ENCODE assay signal across 1 cellular context in the genomic region with DNA sequence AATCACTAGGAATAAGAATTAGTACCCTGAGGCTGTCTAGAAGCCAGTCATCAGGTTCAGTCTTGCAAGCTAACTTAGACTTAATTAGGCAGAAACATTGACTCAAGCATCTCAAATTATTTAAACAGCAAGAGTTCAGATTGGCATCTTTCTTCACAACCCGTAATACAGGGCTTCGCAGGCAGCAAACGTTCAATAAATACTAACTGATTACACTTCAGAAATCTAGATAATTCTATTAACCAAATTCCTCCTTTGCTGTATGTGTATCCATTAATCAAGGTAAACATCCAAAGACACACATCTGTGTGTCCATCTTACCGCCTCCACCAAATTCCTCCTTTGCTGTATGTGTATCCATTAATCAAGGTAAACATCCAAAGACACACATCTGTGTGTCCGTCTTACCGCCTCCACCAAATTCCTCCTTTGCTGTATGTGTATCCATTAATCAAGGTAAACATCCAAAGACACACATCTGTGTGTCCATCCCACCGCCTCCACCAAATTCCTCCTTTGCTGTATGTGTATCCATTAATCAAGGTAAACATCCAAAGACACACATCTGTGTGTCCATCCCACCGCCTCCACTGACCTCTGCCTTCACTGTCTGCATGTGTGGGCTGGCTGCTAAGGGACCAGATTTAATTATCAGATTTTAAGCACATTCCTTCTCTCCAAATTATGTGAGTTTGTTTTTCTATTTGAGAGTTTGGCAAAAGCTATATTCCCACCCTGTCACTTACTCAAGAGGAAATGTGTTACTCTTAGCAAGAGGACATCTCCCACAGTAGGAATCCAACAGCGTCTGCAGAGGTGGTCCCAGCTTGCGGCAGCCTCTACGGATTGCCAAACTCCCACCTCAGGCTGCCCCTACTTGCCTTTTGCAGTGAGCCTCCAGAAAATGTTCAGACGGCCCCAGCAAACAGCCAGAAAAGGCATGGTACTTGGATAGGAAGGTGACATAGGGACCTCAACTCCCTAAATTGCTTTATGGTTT.
TF ChIP-seq lines count a peak whose summit lies in the region.

No MANE protein-coding gene starts in this region.

TF ChIP-seq in HepG2, 621 proteins besides CTCF, POLR2A, EP300 and RAD21 (continued from another document and continues in another):
- TF ChIP-seq ZNF256 (CRISPR knock-in tag; conservative IDR thresholded peaks at IDR 0.05) (no peak), WIZ (CRISPR knock-in tag; IDR thresholded peaks at IDR 0.05) (peak; percentile 85; the same call in 1 of the 2 replicates), MXD4 (CRISPR knock-in tag; IDR thresholded peaks at IDR 0.05) (no peak; the same call in 1 of the 2 replicates), SMAD9 (CRISPR knock-in tag; IDR thresholded peaks at IDR 0.05) (no peak), ZNF619 (CRISPR knock-in tag; IDR thresholded peaks at IDR 0.05) (peak; percentile 57; the same call in 1 of the 2 replicates), ZNF138 (CRISPR knock-in tag; IDR thresholded peaks at IDR 0.05; ENCODE audit: low read depth) (no peak), PHF5A (CRISPR knock-in tag; IDR thresholded peaks at IDR 0.05; ENCODE audit: low read depth, unreplicated experiment) (peak; percentile 86), MTF2 (CRISPR knock-in tag; IDR thresholded peaks at IDR 0.05; ENCODE audit: borderline replicate concordance) (no peak; the same call in 1 of the 2 replicates), ETS1 (CRISPR knock-in tag; IDR thresholded peaks at IDR 0.05) (no peak), ZNF556 (CRISPR knock-in tag; IDR thresholded peaks at IDR 0.05; ENCODE audit: borderline replicate concordance) (peak; percentile 75; the same call in 1 of the 2 replicates), SRSF9 (IDR thresholded peaks at IDR 0.05; ENCODE audit: borderline replicate concordance, insufficient read depth, low read depth, low read length, poor library complexity, severe bottlenecking) (no peak), STAT5B (CRISPR knock-in tag; IDR thresholded peaks at IDR 0.05) (no peak), ZKSCAN5 (CRISPR knock-in tag; IDR thresholded peaks at IDR 0.05) (no peak), SNAPC2 (CRISPR knock-in tag; IDR thresholded peaks at IDR 0.05) (0 out of 2 replicates have a peak, but pooled peaks have one; percentile 36), RNF2 (conservative IDR thresholded peaks at IDR 0.05; ENCODE audit: low read depth) (no peak), ZNF660 (CRISPR knock-in tag; IDR thresholded peaks at IDR 0.05; ENCODE audit: borderline replicate concordance, low read depth) (no peak), KMT2B (CRISPR knock-in tag; IDR thresholded peaks at IDR 0.05) (no peak), ISX (CRISPR knock-in tag; conservative IDR thresholded peaks at IDR 0.05) (no peak), HNF4G (IDR thresholded peaks at IDR 0.05; ENCODE audit: borderline replicate concordance, low read depth, low read length) (peak; percentile 77), HNF4G (CRISPR knock-in tag; IDR thresholded peaks at IDR 0.05; ENCODE audit: borderline replicate concordance, low read depth) (0 out of 2 replicates have a peak, but pooled peaks have one; percentile 63), TAF1 (CRISPR knock-in tag; IDR thresholded peaks at IDR 0.05) (no peak), ZEB1 (IDR thresholded peaks at IDR 0.05; ENCODE audit: insufficient replicate concordance, low read depth) (peak; percentile 50), ZNF672 (CRISPR knock-in tag; IDR thresholded peaks at IDR 0.05) (no peak), NR1H2 (CRISPR knock-in tag; IDR thresholded peaks at IDR 0.05; ENCODE audit: borderline replicate concordance, low read depth) (no peak), ZNF513 (CRISPR knock-in tag; conservative IDR thresholded peaks at IDR 0.05) (no peak), ZNF260 (CRISPR knock-in tag; IDR thresholded peaks at IDR 0.05; ENCODE audit: borderline replicate concordance, low read depth) (no peak), ATM (IDR thresholded peaks at IDR 0.05; ENCODE audit: borderline replicate concordance) (no peak), GATA4 (IDR thresholded peaks at IDR 0.05; ENCODE audit: borderline replicate concordance, low read depth) (peak; percentile 99), ELF3 (CRISPR knock-in tag; IDR thresholded peaks at IDR 0.05) (peak; percentile 79), PRDM10 (CRISPR knock-in tag; IDR thresholded peaks at IDR 0.05; ENCODE audit: low read depth) (peak; percentile 37; the same call in 1 of the 2 replicates), ZNF746 (CRISPR knock-in tag; IDR thresholded peaks at IDR 0.05) (peak; percentile 65), ZNF614 (CRISPR knock-in tag; IDR thresholded peaks at IDR 0.05; ENCODE audit: borderline replicate concordance) (peak; percentile 89), NFYC (CRISPR knock-in tag; IDR thresholded peaks at IDR 0.05) (no peak), TCF7 (IDR thresholded peaks at IDR 0.05; ENCODE audit: low read depth) (peak; percentile 100)
- TF ChIP-seq, protein P1, sequence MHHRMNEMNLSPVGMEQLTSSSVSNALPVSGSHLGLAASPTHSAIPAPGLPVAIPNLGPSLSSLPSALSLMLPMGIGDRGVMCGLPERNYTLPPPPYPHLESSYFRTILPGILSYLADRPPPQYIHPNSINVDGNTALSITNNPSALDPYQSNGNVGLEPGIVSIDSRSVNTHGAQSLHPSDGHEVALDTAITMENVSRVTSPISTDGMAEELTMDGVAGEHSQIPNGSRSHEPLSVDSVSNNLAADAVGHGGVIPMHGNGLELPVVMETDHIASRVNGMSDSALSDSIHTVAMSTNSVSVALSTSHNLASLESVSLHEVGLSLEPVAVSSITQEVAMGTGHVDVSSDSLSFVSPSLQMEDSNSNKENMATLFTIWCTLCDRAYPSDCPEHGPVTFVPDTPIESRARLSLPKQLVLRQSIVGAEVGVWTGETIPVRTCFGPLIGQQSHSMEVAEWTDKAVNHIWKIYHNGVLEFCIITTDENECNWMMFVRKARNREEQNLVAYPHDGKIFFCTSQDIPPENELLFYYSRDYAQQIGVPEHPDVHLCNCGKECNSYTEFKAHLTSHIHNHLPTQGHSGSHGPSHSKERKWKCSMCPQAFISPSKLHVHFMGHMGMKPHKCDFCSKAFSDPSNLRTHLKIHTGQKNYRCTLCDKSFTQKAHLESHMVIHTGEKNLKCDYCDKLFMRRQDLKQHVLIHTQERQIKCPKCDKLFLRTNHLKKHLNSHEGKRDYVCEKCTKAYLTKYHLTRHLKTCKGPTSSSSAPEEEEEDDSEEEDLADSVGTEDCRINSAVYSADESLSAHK (CRISPR knock-in tag; IDR thresholded peaks at IDR 0.05; ENCODE audit: borderline replicate concordance): no peak
- TF ChIP-seq, protein P2, sequence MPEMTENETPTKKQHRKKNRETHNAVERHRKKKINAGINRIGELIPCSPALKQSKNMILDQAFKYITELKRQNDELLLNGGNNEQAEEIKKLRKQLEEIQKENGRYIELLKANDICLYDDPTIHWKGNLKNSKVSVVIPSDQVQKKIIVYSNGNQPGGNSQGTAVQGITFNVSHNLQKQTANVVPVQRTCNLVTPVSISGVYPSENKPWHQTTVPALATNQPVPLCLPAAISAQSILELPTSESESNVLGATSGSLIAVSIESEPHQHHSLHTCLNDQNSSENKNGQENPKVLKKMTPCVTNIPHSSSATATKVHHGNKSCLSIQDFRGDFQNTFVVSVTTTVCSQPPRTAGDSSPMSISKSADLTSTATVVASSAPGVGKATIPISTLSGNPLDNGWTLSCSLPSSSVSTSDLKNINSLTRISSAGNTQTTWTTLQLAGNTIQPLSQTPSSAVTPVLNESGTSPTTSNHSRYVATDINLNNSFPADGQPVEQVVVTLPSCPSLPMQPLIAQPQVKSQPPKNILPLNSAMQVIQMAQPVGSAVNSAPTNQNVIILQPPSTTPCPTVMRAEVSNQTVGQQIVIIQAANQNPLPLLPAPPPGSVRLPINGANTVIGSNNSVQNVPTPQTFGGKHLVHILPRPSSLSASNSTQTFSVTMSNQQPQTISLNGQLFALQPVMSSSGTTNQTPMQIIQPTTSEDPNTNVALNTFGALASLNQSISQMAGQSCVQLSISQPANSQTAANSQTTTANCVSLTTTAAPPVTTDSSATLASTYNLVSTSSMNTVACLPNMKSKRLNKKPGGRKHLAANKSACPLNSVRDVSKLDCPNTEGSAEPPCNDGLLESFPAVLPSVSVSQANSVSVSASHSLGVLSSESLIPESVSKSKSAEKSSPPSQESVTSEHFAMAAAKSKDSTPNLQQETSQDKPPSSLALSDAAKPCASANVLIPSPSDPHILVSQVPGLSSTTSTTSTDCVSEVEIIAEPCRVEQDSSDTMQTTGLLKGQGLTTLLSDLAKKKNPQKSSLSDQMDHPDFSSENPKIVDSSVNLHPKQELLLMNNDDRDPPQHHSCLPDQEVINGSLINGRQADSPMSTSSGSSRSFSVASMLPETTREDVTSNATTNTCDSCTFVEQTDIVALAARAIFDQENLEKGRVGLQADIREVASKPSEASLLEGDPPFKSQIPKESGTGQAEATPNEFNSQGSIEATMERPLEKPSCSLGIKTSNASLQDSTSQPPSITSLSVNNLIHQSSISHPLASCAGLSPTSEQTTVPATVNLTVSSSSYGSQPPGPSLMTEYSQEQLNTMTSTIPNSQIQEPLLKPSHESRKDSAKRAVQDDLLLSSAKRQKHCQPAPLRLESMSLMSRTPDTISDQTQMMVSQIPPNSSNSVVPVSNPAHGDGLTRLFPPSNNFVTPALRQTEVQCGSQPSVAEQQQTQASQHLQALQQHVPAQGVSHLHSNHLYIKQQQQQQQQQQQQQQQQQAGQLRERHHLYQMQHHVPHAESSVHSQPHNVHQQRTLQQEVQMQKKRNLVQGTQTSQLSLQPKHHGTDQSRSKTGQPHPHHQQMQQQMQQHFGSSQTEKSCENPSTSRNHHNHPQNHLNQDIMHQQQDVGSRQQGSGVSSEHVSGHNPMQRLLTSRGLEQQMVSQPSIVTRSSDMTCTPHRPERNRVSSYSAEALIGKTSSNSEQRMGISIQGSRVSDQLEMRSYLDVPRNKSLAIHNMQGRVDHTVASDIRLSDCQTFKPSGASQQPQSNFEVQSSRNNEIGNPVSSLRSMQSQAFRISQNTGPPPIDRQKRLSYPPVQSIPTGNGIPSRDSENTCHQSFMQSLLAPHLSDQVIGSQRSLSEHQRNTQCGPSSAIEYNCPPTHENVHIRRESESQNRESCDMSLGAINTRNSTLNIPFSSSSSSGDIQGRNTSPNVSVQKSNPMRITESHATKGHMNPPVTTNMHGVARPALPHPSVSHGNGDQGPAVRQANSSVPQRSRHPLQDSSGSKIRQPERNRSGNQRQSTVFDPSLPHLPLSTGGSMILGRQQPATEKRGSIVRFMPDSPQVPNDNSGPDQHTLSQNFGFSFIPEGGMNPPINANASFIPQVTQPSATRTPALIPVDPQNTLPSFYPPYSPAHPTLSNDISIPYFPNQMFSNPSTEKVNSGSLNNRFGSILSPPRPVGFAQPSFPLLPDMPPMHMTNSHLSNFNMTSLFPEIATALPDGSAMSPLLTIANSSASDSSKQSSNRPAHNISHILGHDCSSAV (CRISPR knock-in tag; IDR thresholded peaks at IDR 0.05; ENCODE audit: borderline replicate concordance): 0 out of 2 replicates have a peak, but pooled peaks have one; percentile 50
- TF ChIP-seq, protein P3, sequence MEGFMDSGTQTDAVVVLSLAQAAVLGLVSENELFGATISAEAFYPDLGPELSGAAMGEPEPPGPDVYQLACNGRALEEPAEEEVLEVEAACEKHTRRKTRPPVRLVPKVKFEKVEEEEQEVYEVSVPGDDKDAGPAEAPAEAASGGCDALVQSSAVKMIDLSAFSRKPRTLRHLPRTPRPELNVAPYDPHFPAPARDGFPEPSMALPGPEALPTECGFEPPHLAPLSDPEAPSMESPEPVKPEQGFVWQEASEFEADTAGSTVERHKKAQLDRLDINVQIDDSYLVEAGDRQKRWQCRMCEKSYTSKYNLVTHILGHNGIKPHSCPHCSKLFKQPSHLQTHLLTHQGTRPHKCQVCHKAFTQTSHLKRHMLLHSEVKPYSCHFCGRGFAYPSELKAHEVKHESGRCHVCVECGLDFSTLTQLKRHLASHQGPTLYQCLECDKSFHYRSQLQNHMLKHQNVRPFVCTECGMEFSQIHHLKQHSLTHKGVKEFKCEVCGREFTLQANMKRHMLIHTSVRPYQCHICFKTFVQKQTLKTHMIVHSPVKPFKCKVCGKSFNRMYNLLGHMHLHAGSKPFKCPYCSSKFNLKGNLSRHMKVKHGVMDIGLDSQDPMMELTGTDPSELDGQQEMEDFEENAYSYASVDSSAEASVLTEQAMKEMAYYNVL (CRISPR knock-in tag; IDR thresholded peaks at IDR 0.05; ENCODE audit: borderline replicate concordance): 0 out of 2 replicates have a peak, but pooled peaks have one; percentile 96
